In genomic region chr3:59872121-59872520, GRCh38 we compare ENCODE assay signal across 16 cellular contexts.
A peak's percentile ranks its signal among the peaks of the same experiment; 100 is the strongest.
DNase-seq lines count a peak whose midpoint lies in the region; TF ChIP-seq lines count a peak whose summit lies in the region.
"Had no signal": no experiment of that assay in that cellular context is flagged by ENCODE, and none has a peak within 500 bp of the region (broad histone marks: within the 10 kb centered on the region; RNA-seq: fewer than 3 reads in every experiment).

No MANE protein-coding gene starts in this region.

- H3K9me3 ChIP-seq in vagina: no peaks in the 10 kb centered on the region
- H3K9me3 ChIP-seq: A549 had no signal

- peak; percentile 27 for DNase-seq in activated CD4-positive, alpha-beta T cell treated with anti-CD3 and anti-CD28 coated beads for 48 hours
- no peak for DNase-seq in activated CD4-positive, alpha-beta T cell treated with anti-CD3 and anti-CD28 coated beads, Interleukin-2, amount 50 U/mL, for 1 hour
- DNase-seq in stimulated activated CD4-positive, alpha-beta T cell treated with anti-CD3 and anti-CD28 coated beads, Interleukin-1b, Interleukin-23, amount 100 ng/mL, for 48 hours: peak; percentile 25
- DNase-seq in stimulated activated CD4-positive, alpha-beta T cell treated with anti-CD3 and anti-CD28 coated beads, Interleukin-4, amount 100 ng/mL, for 4 hours: no peak
- peak; percentile 21 for DNase-seq in activated naive CD4-positive, alpha-beta T cell treated with anti-CD3 and anti-CD28 coated beads, Interleukin-2, amount 50 U/mL, for 16 hours
- DNase-seq in retinal pigment epithelial cell (ENCODE audit: low read depth) (peak; percentile 33), vagina (ENCODE audit: extremely low spot score in 2 of 2) (no peak), C1 segment of cervical spinal cord (lab: John Stamatoyannopoulos, UW) (no peak)
- DNase-seq: CD4-positive, alpha-beta memory T cell; KG1; NCI-H1436 treated with DMSO at 0.1 percent for 48 hours; NCI-H2029 treated with DMSO at 0.1 percent for 48 hours; NCI-H2171 treated with DMSO at 0.1 percent for 48 hours; NCI-H748 treated with DMSO at 0.1 percent for 48 hours; RPMI8226 had no signal

- no peaks in the 10 kb centered on the region for H3K36me3 ChIP-seq in vagina

- H3K4me3 ChIP-seq in retinal pigment epithelial cell (ENCODE audit: low read length): no peak overlapping the region
- no peak overlapping the region for H3K4me3 ChIP-seq in vagina
- H3K4me3 ChIP-seq: A549 had no signal

- no peak for TF ChIP-seq POLR2A in vagina (IDR thresholded peaks at IDR 0.05)

- intact Hi-C loops in vagina (cut with DNase I): no loop called here

- TF ChIP-seq CTCF in retinal pigment epithelial cell (conservative IDR thresholded peaks at IDR 0.05; ENCODE audit: low read depth, low read length) (no peak), vagina (IDR thresholded peaks at IDR 0.05) (no peak)

- no peaks in the 10 kb centered on the region for H3K4me1 ChIP-seq in vagina
- H3K4me1 ChIP-seq: A549 had no signal

- no peak overlapping the region for H3K27ac ChIP-seq in vagina
- H3K27ac ChIP-seq: A549 had no signal

- H3K27me3 ChIP-seq in vagina: no peaks in the 10 kb centered on the region

Comparison
In these comparisons a context has a peak if more than half of its experiments do, and no peak if none do; other contexts are left out.
1. DNase-seq: peak in activated CD4-positive, alpha-beta T cell treated with anti-CD3 and anti-CD28 coated beads for 48 hours (single experiment), stimulated activated CD4-positive, alpha-beta T cell treated with anti-CD3 and anti-CD28 coated beads, Interleukin-1b, Interleukin-23, amount 100 ng/mL, for 48 hours (single experiment), activated naive CD4-positive, alpha-beta T cell treated with anti-CD3 and anti-CD28 coated beads, Interleukin-2, amount 50 U/mL, for 16 hours (single experiment) and retinal pigment epithelial cell (single experiment); none in activated CD4-positive, alpha-beta T cell treated with anti-CD3 and anti-CD28 coated beads, Interleukin-2, amount 50 U/mL, for 1 hour (single experiment), stimulated activated CD4-positive, alpha-beta T cell treated with anti-CD3 and anti-CD28 coated beads, Interleukin-4, amount 100 ng/mL, for 4 hours (0 of 2), vagina (0 of 2) and C1 segment of cervical spinal cord (0 of 14).